ENCODE assay signal across 12 cellular contexts in genomic region chr1:116311756-116312691, GRCh38.
A peak's percentile ranks its signal among the peaks of the same experiment; 100 is the strongest.
DNase-seq lines count a peak whose midpoint lies in the region; ATAC-seq and TF ChIP-seq lines count a peak whose summit lies in the region.
"Had no signal": no experiment of that assay in that cellular context is flagged by ENCODE, and none has a peak within 500 bp of the region (broad histone marks: within the 10 kb centered on the region; RNA-seq: fewer than 3 reads in every experiment).

No MANE protein-coding gene starts in this region.

- DNase-seq in Caco-2 = peak; percentile 39 to 53
- peak; percentile 84 for DNase-seq in NCI-H146 treated with DMSO at 0.1 percent for 48 hours (lab: John Stamatoyannopoulos, UW; ENCODE audit: unreplicated experiment)
- DNase-seq in dorsolateral prefrontal cortex = peak in 9 of 10 donors; percentile 10 to 77 (median 58)
- DNase-seq in neural crest cell (ENCODE audit: low read depth, low spot score) = no peak
- no peak for DNase-seq in activated T-cell treated with anti-CD3 and anti-CD28 coated beads, Interleukin-2, amount 50 U/mL, for 4 hours
- no peak for DNase-seq in 8988T
- DNase-seq in endothelial cell (ENCODE audit: low spot score) = no peak
- DNase-seq: activated B cell treated with CpG ODN at 0.5 μM for 24 hours; activated naive CD4-positive, alpha-beta T cell treated with Interleukin-2 at 50 U/mL for 16 hours; GM23248; NK-92 treated with Interleukin-12 subunit alpha and Interleukin-12 subunit beta, amount 100 ng/mL, for 24 hours had no signal

- peaks cover 31% of the 10 kb centered on the region for H3K4me1 ChIP-seq in Caco-2

- intact Hi-C loops in Caco-2 (cut with micrococcal nuclease; ENCODE audit: unreplicated experiment) (no loop called here), dorsolateral prefrontal cortex (cut with DNase I) (loop anchor here in 1 of 2 donors (1.0 to 10.0 kb wide), 2 partner anchors 63 to 121 kb away; partner anchors contain the start of gene ATP1A1)

- H3K27me3 Mint-ChIP-seq in Caco-2 (ENCODE audit: insufficient read depth, unreplicated experiment) (no peaks in the 10 kb centered on the region), neural crest cell (ENCODE audit: low read depth) (no peaks in the 10 kb centered on the region), endothelial cell (ENCODE audit: unreplicated experiment) (peaks cover 1% of the 10 kb centered on the region)
- H3K27me3 Mint-ChIP-seq in activated T-cell treated with anti-CD3 and anti-CD28 coated beads, Interleukin-2, amount 50 U/mL, for 4 hours (ENCODE audit: low read depth) = no peaks in the 10 kb centered on the region
- H3K27me3 Mint-ChIP-seq: activated B cell treated with CpG ODN at 0.5 μM for 24 hours had no signal

- H3K27me3 ChIP-seq in Caco-2 (replicated peaks; ENCODE audit: control insufficient read depth, insufficient read depth, low read length) = no peaks in the 10 kb centered on the region
- no peaks in the 10 kb centered on the region for H3K27me3 ChIP-seq in dorsolateral prefrontal cortex

- no peaks in the 10 kb centered on the region for H3K9me3 ChIP-seq in Caco-2

- POLR2A ChIA-PET in Caco-2 (lab: Charles Lee) = no interaction called here

- CTCF ChIA-PET in Caco-2 (lab: Charles Lee) = no interaction called here

- no peak for ATAC-seq in activated T-cell treated with anti-CD3 and anti-CD28 coated beads, Interleukin-2, amount 50 U/mL, for 4 hours
- ATAC-seq in GM21367 (IDR thresholded peaks at IDR 0.05; ENCODE audit: unreplicated experiment) = no peak

- BruUV-seq in Caco-2 (replicated peaks; lab: Mats Ljungman, UMichigan) = no TSS peak

- no peaks in the 10 kb centered on the region for H3K36me3 ChIP-seq in Caco-2 (ENCODE audit: control insufficient read depth, insufficient read depth, low read length)

- H3K4me1 Mint-ChIP-seq in Caco-2 (ENCODE audit: low read depth, unreplicated experiment) = peaks cover 15% of the 10 kb centered on the region
- peaks cover 28% of the 10 kb centered on the region for H3K4me1 Mint-ChIP-seq in neural crest cell
- H3K4me1 Mint-ChIP-seq in activated T-cell treated with anti-CD3 and anti-CD28 coated beads, Interleukin-2, amount 50 U/mL, for 4 hours (ENCODE audit: low read depth) = peaks cover 29% of the 10 kb centered on the region
- no peaks in the 10 kb centered on the region for H3K4me1 Mint-ChIP-seq in endothelial cell (ENCODE audit: unreplicated experiment)
- H3K4me1 Mint-ChIP-seq: activated B cell treated with CpG ODN at 0.5 μM for 24 hours had no signal

- H3K27ac ChIP-seq in dorsolateral prefrontal cortex = peak overlapping the region in 57 of 59 donors; percentile 4 to 87 (median 69)
- H3K27ac ChIP-seq: GM23248 had no signal

- no peak overlapping the region for H3K4me3 ChIP-seq in Caco-2 (ENCODE audit: low read depth, low read length)
- H3K4me3 ChIP-seq in dorsolateral prefrontal cortex = no peak overlapping the region
- H3K4me3 ChIP-seq: GM23248 had no signal

- TF ChIP-seq CTCF in Caco-2 (IDR thresholded peaks at IDR 0.05; ENCODE audit: insufficient read depth in 1 of 2, low read depth in 1 of 2, low read length in 1 of 2, severe bottlenecking in 1 of 2, unreplicated experiment in 1 of 2) (no peak), dorsolateral prefrontal cortex (IDR thresholded peaks at IDR 0.05 in 54 of 56, conservative IDR thresholded peaks at IDR 0.05 in 2 of 56; ENCODE audit: low read depth in 1 of 56, partially characterized antibody in 56 of 56) (peak in 2 of 56 donors; percentile 11 to 17), neural crest cell (conservative IDR thresholded peaks at IDR 0.05) (no peak), endothelial cell (IDR thresholded peaks at IDR 0.05; ENCODE audit: unreplicated experiment) (no peak)

- no peak overlapping the region for H3K4me3 Mint-ChIP-seq in Caco-2 (ENCODE audit: unreplicated experiment)
- no peak overlapping the region for H3K4me3 Mint-ChIP-seq in neural crest cell
- no peak overlapping the region for H3K4me3 Mint-ChIP-seq in activated T-cell treated with anti-CD3 and anti-CD28 coated beads, Interleukin-2, amount 50 U/mL, for 4 hours
- H3K4me3 Mint-ChIP-seq in endothelial cell (ENCODE audit: unreplicated experiment) = no peak overlapping the region
- H3K4me3 Mint-ChIP-seq: activated B cell treated with CpG ODN at 0.5 μM for 24 hours had no signal

- H3K27ac Mint-ChIP-seq in Caco-2 (ENCODE audit: unreplicated experiment) (no peak overlapping the region), neural crest cell (ENCODE audit: unreplicated experiment) (peak overlapping the region; percentile 44), endothelial cell (ENCODE audit: unreplicated experiment) (no peak overlapping the region)
- H3K27ac Mint-ChIP-seq: activated B cell treated with CpG ODN at 0.5 μM for 24 hours had no signal

- H3K9me3 Mint-ChIP-seq in Caco-2 (ENCODE audit: unreplicated experiment) = no peaks in the 10 kb centered on the region
- no peaks in the 10 kb centered on the region for H3K9me3 Mint-ChIP-seq in neural crest cell
- no peaks in the 10 kb centered on the region for H3K9me3 Mint-ChIP-seq in activated T-cell treated with anti-CD3 and anti-CD28 coated beads, Interleukin-2, amount 50 U/mL, for 4 hours
- H3K9me3 Mint-ChIP-seq in endothelial cell (ENCODE audit: unreplicated experiment) = no peaks in the 10 kb centered on the region
- H3K9me3 Mint-ChIP-seq: activated B cell treated with CpG ODN at 0.5 μM for 24 hours had no signal

- H3K36me3 Mint-ChIP-seq in Caco-2 (ENCODE audit: insufficient read depth, unreplicated experiment) (no peaks in the 10 kb centered on the region), neural crest cell (ENCODE audit: low read depth) (no peaks in the 10 kb centered on the region), endothelial cell (ENCODE audit: low read depth, unreplicated experiment) (no peaks in the 10 kb centered on the region)
- H3K36me3 Mint-ChIP-seq in activated T-cell treated with anti-CD3 and anti-CD28 coated beads, Interleukin-2, amount 50 U/mL, for 4 hours (ENCODE audit: insufficient read depth) = no peaks in the 10 kb centered on the region

Comparison
In these comparisons a context has a peak if more than half of its experiments do, and no peak if none do; other contexts are left out.
1. DNase-seq: peak in Caco-2 (2 of 2), NCI-H146 treated with DMSO at 0.1 percent for 48 hours (single experiment) and dorsolateral prefrontal cortex (9 of 10); none in neural crest cell (single experiment), activated T-cell treated with anti-CD3 and anti-CD28 coated beads, Interleukin-2, amount 50 U/mL, for 4 hours (single experiment), 8988T (single experiment) and endothelial cell (single experiment).